ENCODE assay signal across 25 cellular contexts in the genomic region with DNA sequence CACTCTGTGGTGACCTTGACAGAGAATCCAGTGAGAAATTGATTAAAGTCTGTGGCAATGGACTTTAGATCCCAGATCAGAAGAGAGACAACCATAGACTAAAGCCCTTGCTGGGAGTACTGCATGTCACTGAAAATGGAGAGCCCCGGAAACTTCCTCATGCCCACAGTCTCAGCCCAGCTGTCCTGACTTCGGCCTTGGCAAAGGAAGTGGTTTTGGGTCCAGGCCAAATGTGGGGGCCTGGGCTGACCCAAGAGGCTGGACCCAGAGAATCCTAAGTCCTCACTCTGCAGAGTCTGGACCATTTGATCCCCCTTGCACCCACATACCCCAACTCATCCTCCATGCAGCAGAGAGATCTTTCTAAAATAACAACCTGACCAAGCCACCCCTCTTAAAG. TPM values are rescaled to one million over a fixed set of nuclear protein-coding genes. Genes with fewer than 3 reads are reported as not detected.
A peak's percentile ranks its signal among the peaks of the same experiment; 100 is the strongest.
DNase-seq lines count a peak whose midpoint lies in the region; ATAC-seq and TF ChIP-seq lines count a peak whose summit lies in the region.
"Had no signal": no experiment of that assay in that cellular context is flagged by ENCODE, and none has a peak within 500 bp of the region (broad histone marks: within the 10 kb centered on the region; RNA-seq: fewer than 3 reads in every experiment).

No MANE protein-coding gene starts in this region.

- peaks cover 0 to 5% of the 10 kb centered on the region in 2 donors for H3K4me1 ChIP-seq in right atrium auricular region
- peaks cover 0 to 4% of the 10 kb centered on the region in 2 donors for H3K4me1 ChIP-seq in breast epithelium

- intact Hi-C loops in cardiac septum (cut with DNase I) (no loop called here), breast epithelium (cut with DNase I; ENCODE audit: low total_unique reads) (no loop called here)

- H3K27me3 ChIP-seq in right atrium auricular region (peaks cover 0 to 4% of the 10 kb centered on the region in 2 donors), breast epithelium (peaks cover 2 to 8% of the 10 kb centered on the region in 2 donors)

- H3K9me3 ChIP-seq in right atrium auricular region (no peaks in the 10 kb centered on the region), breast epithelium (no peaks in the 10 kb centered on the region)
- H3K9me3 ChIP-seq: BLaER1 had no signal

- no peaks in the 10 kb centered on the region for H3K36me3 ChIP-seq in right atrium auricular region
- H3K36me3 ChIP-seq in breast epithelium = no peaks in the 10 kb centered on the region
- H3K36me3 ChIP-seq: BLaER1 had no signal

- DNase-seq in cardiac septum (ENCODE audit: low spot score) (peak; percentile 49), right atrium auricular region (ENCODE audit: low spot score) (no peak), islet precursor cell (peak; percentile 40), pons (ENCODE audit: low spot score) (peak; percentile 11), breast epithelium (ENCODE audit: low spot score in 2 of 2) (no peak), NOMO-1 treated with dmso at 0.1 percent for 144 hours (lab: John Stamatoyannopoulos, UW; ENCODE audit: unreplicated experiment) (no peak)
- DNase-seq: CD4-positive, CD25-positive, alpha-beta regulatory T cell; H9; Kasumi-1; NCI-H1105 treated with DMSO at 0.1 percent for 48 hours; NCI-H146; NCI-H1930; NCI-H446 treated with DMSO at 0.1 percent for 48 hours; NCI-H526; NCI-H82; NK-92 treated with Interleukin-12 subunit alpha and Interleukin-12 subunit beta, amount 100 ng/mL, for 24 hours; PC-9; RPMI8226; SHP77 had no signal

- TF ChIP-seq CTCF in right atrium auricular region (IDR thresholded peaks at IDR 0.05) = no peak
- no peak for TF ChIP-seq CTCF in breast epithelium (IDR thresholded peaks at IDR 0.05)

- no peak overlapping the region for H3K4me3 ChIP-seq in right atrium auricular region
- H3K4me3 ChIP-seq in breast epithelium = no peak overlapping the region
- H3K4me3 ChIP-seq: BLaER1, GM23338, K562, PC-9 had no signal

- ATAC-seq in HG03175 (IDR thresholded peaks at IDR 0.05; ENCODE audit: unreplicated experiment) = no peak
- ATAC-seq: GM23338, K562 had no signal

- no peak overlapping the region for H3K27ac ChIP-seq in right atrium auricular region
- no peak overlapping the region for H3K27ac ChIP-seq in breast epithelium
- H3K27ac ChIP-seq: BLaER1, PC-9 had no signal

- no peak for TF ChIP-seq POLR2A in breast epithelium (IDR thresholded peaks at IDR 0.05)

RNA-seq across cellular contexts. Expression of gene BEAN1, which starts 4.7 kb away (rescaled TPM):
- total RNA-seq in cardiac septum (2.8 TPM), right atrium auricular region (under 1 TPM; 0.48 to 0.75 TPM), breast epithelium (1 to 10 TPM in 1 of 3 donors, under 1 TPM in 1, not detected in 1; 0.16 to 3.5 TPM)
- total RNA-seq: CD4-positive, CD25-positive, alpha-beta regulatory T cell; K562 had no signal

RNA-seq across cellular contexts. Expression of gene CDH5, which starts 55.9 kb away (rescaled TPM):
- total RNA-seq in cardiac septum (51.9 TPM), right atrium auricular region (10 to 100 TPM; 47.4 to 58.0 TPM), breast epithelium (10 to 100 TPM; 19.2 to 52.8 (median 45.1) TPM)
- total RNA-seq: A172; CD4-positive, CD25-positive, alpha-beta regulatory T cell; GM23338; K562; MCF 10A had no signal

Comparison
In these comparisons a context has a peak if more than half of its experiments do, and no peak if none do; other contexts are left out.
1. DNase-seq: peak in cardiac septum (single experiment), islet precursor cell (single experiment) and pons (single experiment); none in right atrium auricular region (single experiment), breast epithelium (0 of 2) and NOMO-1 treated with dmso at 0.1 percent for 144 hours (single experiment).